ENCODE assay signal across 2 cellular contexts in genomic region chr10:91424016-91424415, GRCh38.
TF ChIP-seq lines count a peak whose summit lies in the region.

No MANE protein-coding gene starts in this region.

TF ChIP-seq in IMR-90, 13 proteins besides CTCF, POLR2A, EP300 and RAD21:
- TF ChIP-seq CEBPB (IDR thresholded peaks at IDR 0.05; ENCODE audit: low read depth, low read length) = no peak
- no peak for TF ChIP-seq BHLHE40 (IDR thresholded peaks at IDR 0.05; ENCODE audit: low read depth, low read length)
- no peak for TF ChIP-seq MAZ (IDR thresholded peaks at IDR 0.05; ENCODE audit: borderline replicate concordance, low read depth, low read length)
- TF ChIP-seq ELK1 (IDR thresholded peaks at IDR 0.05; ENCODE audit: borderline replicate concordance, low read depth, low read length) = no peak
- TF ChIP-seq MXI1 (IDR thresholded peaks at IDR 0.05; ENCODE audit: borderline replicate concordance, low read depth, low read length) = no peak
- TF ChIP-seq FOS (IDR thresholded peaks at IDR 0.05; ENCODE audit: low read depth, low read length) = no peak
- no peak for TF ChIP-seq MAFK (IDR thresholded peaks at IDR 0.05; ENCODE audit: low read depth, low read length)
- TF ChIP-seq USF2 (IDR thresholded peaks at IDR 0.05; ENCODE audit: low read depth, low read length) = no peak
- no peak for TF ChIP-seq SMC3 (IDR thresholded peaks at IDR 0.05; ENCODE audit: low read depth, low read length)
- no peak for TF ChIP-seq RFX5 (IDR thresholded peaks at IDR 0.05; ENCODE audit: low read depth, low read length)
- TF ChIP-seq CHD1 (IDR thresholded peaks at IDR 0.05; ENCODE audit: low read depth, low read length) = no peak
- TF ChIP-seq RCOR1 (IDR thresholded peaks at IDR 0.05; ENCODE audit: insufficient replicate concordance, low read length) = no peak
- no peak for TF ChIP-seq NFE2L2 (IDR thresholded peaks at IDR 0.05; ENCODE audit: low read depth, low read length)

TF ChIP-seq in GM23338, 12 proteins besides CTCF, POLR2A, EP300 and RAD21 (continued from another document):
- TF ChIP-seq JUNB (IDR thresholded peaks at IDR 0.05; ENCODE audit: unreplicated experiment) (no peak), REST (IDR thresholded peaks at IDR 0.05; ENCODE audit: unreplicated experiment) (no peak)
- TF ChIP-seq, protein P1, sequence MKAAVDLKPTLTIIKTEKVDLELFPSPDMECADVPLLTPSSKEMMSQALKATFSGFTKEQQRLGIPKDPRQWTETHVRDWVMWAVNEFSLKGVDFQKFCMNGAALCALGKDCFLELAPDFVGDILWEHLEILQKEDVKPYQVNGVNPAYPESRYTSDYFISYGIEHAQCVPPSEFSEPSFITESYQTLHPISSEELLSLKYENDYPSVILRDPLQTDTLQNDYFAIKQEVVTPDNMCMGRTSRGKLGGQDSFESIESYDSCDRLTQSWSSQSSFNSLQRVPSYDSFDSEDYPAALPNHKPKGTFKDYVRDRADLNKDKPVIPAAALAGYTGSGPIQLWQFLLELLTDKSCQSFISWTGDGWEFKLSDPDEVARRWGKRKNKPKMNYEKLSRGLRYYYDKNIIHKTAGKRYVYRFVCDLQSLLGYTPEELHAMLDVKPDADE (IDR thresholded peaks at IDR 0.05) = no peak
